In the genomic region with DNA sequence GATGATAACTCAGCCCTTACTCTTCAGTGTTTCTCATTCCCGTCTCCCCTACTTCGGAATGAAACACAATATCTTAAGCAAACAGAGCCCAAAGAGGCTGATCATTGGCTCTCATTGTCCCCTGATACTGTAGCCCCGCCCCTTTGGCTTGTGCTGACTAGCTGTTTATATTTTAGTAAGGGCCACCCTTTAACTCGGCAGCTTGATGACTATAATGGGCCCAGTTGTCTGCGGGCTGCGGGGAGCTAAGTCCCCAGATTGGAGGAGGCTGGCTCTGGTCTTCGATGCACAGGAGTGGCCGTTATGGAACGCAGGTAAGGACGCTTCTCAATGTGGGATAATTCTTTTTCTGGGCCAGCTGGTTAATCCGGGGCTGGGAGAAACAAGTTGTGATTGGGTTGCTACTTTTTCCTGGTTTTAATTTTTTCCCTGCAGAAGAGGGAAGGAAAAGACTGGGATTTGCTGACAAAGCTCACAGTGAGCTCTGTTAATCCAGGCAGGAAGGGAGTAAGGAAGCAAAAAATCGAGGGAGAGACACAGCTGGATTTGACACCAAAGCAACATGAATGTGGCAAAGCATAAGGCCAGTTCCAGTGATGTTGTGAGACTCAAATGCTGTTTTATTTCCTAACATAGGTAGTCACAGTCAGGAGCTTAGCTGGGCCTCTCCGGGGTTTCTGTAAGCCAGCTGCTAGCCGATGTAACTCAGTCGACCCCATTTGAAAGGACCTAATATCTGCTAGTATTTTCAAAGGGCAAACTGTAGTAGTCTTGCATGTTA, we compare ENCODE assay signal across 1 cellular context.
TF ChIP-seq lines count a peak whose summit lies in the region.

Gene TRIM2, plus strand, starts transcription at position 197 of the 781 bp plus-strand sequence. Its CDS starts 88 bp downstream, at position 285.

TF ChIP-seq in IMR-90, 13 proteins besides CTCF, POLR2A, EP300 and RAD21 (continued from another document):
- TF ChIP-seq MAZ (IDR thresholded peaks at IDR 0.05; ENCODE audit: borderline replicate concordance, low read depth, low read length) (no peak), CEBPB (IDR thresholded peaks at IDR 0.05; ENCODE audit: low read depth, low read length) (no peak), SMC3 (IDR thresholded peaks at IDR 0.05; ENCODE audit: low read depth, low read length) (no peak), RCOR1 (IDR thresholded peaks at IDR 0.05; ENCODE audit: insufficient replicate concordance, low read length) (no peak), MAFK (IDR thresholded peaks at IDR 0.05; ENCODE audit: low read depth, low read length) (no peak), CHD1 (IDR thresholded peaks at IDR 0.05; ENCODE audit: low read depth, low read length) (no peak), RFX5 (IDR thresholded peaks at IDR 0.05; ENCODE audit: low read depth, low read length) (no peak), BHLHE40 (IDR thresholded peaks at IDR 0.05; ENCODE audit: low read depth, low read length) (no peak), USF2 (IDR thresholded peaks at IDR 0.05; ENCODE audit: low read depth, low read length) (no peak)
- TF ChIP-seq, protein P1, sequence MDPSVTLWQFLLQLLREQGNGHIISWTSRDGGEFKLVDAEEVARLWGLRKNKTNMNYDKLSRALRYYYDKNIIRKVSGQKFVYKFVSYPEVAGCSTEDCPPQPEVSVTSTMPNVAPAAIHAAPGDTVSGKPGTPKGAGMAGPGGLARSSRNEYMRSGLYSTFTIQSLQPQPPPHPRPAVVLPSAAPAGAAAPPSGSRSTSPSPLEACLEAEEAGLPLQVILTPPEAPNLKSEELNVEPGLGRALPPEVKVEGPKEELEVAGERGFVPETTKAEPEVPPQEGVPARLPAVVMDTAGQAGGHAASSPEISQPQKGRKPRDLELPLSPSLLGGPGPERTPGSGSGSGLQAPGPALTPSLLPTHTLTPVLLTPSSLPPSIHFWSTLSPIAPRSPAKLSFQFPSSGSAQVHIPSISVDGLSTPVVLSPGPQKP (IDR thresholded peaks at IDR 0.05; ENCODE audit: borderline replicate concordance, low read depth, low read length) = no peak
